8 cellular contexts compared by ENCODE assay signal in the genomic region with DNA sequence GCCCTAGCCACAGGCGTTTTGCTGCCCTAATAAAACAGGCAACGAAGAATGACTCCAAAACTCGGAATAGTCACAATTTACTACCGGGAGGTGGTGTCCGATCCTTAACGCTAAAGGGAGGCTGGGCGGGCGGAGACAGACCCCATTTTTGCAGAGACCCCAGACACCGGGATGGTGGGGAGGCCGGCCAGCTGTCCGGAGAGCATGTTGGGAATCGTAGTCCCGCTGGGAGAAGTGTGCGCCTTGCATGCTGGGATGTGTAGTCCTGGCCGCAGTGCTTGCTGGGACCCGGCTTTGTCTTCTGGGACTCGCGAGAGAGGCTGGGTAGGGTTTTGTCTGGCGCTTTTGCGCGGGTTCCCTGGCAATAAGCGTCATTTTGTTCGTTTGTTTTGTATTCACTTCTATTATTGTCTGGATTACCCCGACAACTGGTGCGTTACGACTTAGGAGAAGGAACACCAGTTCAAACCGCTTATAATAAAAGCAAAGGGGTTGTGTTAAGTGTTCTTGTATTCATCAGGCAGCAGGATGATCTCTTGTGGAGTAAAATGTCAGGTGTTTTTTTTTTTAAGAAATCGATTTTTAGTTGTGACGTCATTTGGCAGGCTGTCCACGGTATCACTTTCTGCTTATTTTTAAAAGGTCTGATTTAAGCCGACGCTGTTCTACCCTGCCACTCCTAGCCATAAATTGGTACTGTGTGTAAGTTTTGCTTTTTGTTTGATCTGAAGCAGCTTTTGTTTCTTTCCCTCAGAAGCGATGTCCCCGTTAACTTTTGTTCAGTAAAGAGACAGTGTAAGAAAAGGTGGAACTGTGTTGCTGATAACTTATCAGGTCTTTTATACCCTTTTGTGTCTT. TPM values are rescaled to one million over a fixed set of nuclear protein-coding genes. Genes with fewer than 3 reads are reported as not detected.
DNase-seq lines count a peak whose midpoint lies in the region; ATAC-seq and TF ChIP-seq lines count a peak whose summit lies in the region.

No MANE protein-coding gene starts in this region.

- H3K27ac Mint-ChIP-seq in GM23338: peak overlapping the region; percentile 99
- peak overlapping the region; percentile 97 for H3K27ac Mint-ChIP-seq in activated T-helper 2 cell treated with anti-CD3 and anti-CD28 coated beads, Interferon-gamma antibody, Interleukin-2, Interleukin-4, amounts not matched to agents 10 μg/mL and 5 μg/mL and 100 μg/mL, durations not matched to agents 14 hours and 24 hours and 36 hours
- peak overlapping the region; percentile 96 to 100 (median 99) for H3K27ac Mint-ChIP-seq in naive thymus-derived CD8-positive, alpha-beta T cell

- peaks cover 9% of the 10 kb centered on the region for H3K27me3 Mint-ChIP-seq in GM23338 (ENCODE audit: insufficient read depth, low read depth, poor library complexity)
- H3K27me3 Mint-ChIP-seq in activated T-helper 2 cell treated with anti-CD3 and anti-CD28 coated beads, Interferon-gamma antibody, Interleukin-2, Interleukin-4, amounts not matched to agents 10 μg/mL and 5 μg/mL and 100 μg/mL, durations not matched to agents 14 hours and 24 hours and 36 hours (ENCODE audit: low read depth): no peaks in the 10 kb centered on the region
- no peaks in the 10 kb centered on the region for H3K27me3 Mint-ChIP-seq in naive thymus-derived CD8-positive, alpha-beta T cell

- H3K4me3 ChIP-seq in GM23338: peak overlapping the region; percentile 75

- peaks cover 12% of the 10 kb centered on the region for H3K4me1 ChIP-seq in GM23338 (ENCODE audit: insufficient read depth)

- no peaks in the 10 kb centered on the region for H3F3A ChIP-seq in GM23338 (replicated peaks; ENCODE audit: low read depth)

- no peaks in the 10 kb centered on the region for H3K27me3 ChIP-seq in GM23338 (ENCODE audit: insufficient read depth)

- no peak for TF ChIP-seq CTCF in GM23338 (conservative IDR thresholded peaks at IDR 0.05; ENCODE audit: low read depth in 2 of 2)

- H4K20me1 ChIP-seq in GM23338 (replicated peaks; ENCODE audit: insufficient read depth): peaks cover 12% of the 10 kb centered on the region

- DNase-seq in EH (ENCODE audit: low read depth): peak; percentile 98
- DNase-seq in GM23338 (ENCODE audit: low spot score): peak; percentile 98
- peak; percentile 89 to 90 for DNase-seq in Kasumi-1 (lab: John Stamatoyannopoulos, UW)
- peak; percentile 98 for DNase-seq in RKO (ENCODE audit: low spot score)
- DNase-seq in activated T-helper 2 cell treated with anti-CD3 and anti-CD28 coated beads, Interferon-gamma antibody, Interleukin-2, Interleukin-4, amounts not matched to agents 10 μg/mL and 5 μg/mL and 100 μg/mL, durations not matched to agents 14 hours and 24 hours and 36 hours (ENCODE audit: low spot score): peak; percentile 96
- DNase-seq in fibroblast of peridontal ligament (ENCODE audit: extremely low read depth): peak; percentile 98
- DNase-seq in naive thymus-derived CD8-positive, alpha-beta T cell: peak; percentile 84 to 100 (median 98)
- DNase-seq in stimulated activated naive CD4-positive, alpha-beta T cell (lab: John Stamatoyannopoulos, UW): peak; percentile 96 to 100 (median 100)

- H2AFZ ChIP-seq in GM23338: peak overlapping the region; percentile 94

- no peaks in the 10 kb centered on the region for H3K9me2 ChIP-seq in GM23338 (ENCODE audit: insufficient read depth)

- peaks cover 12% of the 10 kb centered on the region; the same call in 2 of the 3 replicates for H3K36me3 Mint-ChIP-seq in GM23338 (ENCODE audit: low read depth)
- H3K36me3 Mint-ChIP-seq in activated T-helper 2 cell treated with anti-CD3 and anti-CD28 coated beads, Interferon-gamma antibody, Interleukin-2, Interleukin-4, amounts not matched to agents 10 μg/mL and 5 μg/mL and 100 μg/mL, durations not matched to agents 14 hours and 24 hours and 36 hours (ENCODE audit: low read depth): peaks cover 39% of the 10 kb centered on the region
- H3K36me3 Mint-ChIP-seq in naive thymus-derived CD8-positive, alpha-beta T cell: peaks cover 0 to 17% (median 6%) of the 10 kb centered on the region in 3 donors

- POLR2A ChIA-PET in naive thymus-derived CD8-positive, alpha-beta T cell (lab: Charles Lee): interaction anchor here (0.7 to 2.7 kb wide), 3 partner anchors 38 to 697 kb away, joined by 3 to 13 read pairs (median 4); a partner anchor contains a TSS

- peaks cover 8% of the 10 kb centered on the region; the same call in 1 of the 2 replicates for H3K36me3 ChIP-seq in GM23338 (ENCODE audit: insufficient read depth)

- H3K4me3 Mint-ChIP-seq in GM23338: peak overlapping the region; percentile 97
- peak overlapping the region; percentile 95 for H3K4me3 Mint-ChIP-seq in activated T-helper 2 cell treated with anti-CD3 and anti-CD28 coated beads, Interferon-gamma antibody, Interleukin-2, Interleukin-4, amounts not matched to agents 10 μg/mL and 5 μg/mL and 100 μg/mL, durations not matched to agents 14 hours and 24 hours and 36 hours (ENCODE audit: low read depth)
- H3K4me3 Mint-ChIP-seq in naive thymus-derived CD8-positive, alpha-beta T cell: peak overlapping the region; percentile 94 to 100 (median 97)

- no peaks in the 10 kb centered on the region for H3K9me3 Mint-ChIP-seq in GM23338
- no peaks in the 10 kb centered on the region for H3K9me3 Mint-ChIP-seq in activated T-helper 2 cell treated with anti-CD3 and anti-CD28 coated beads, Interferon-gamma antibody, Interleukin-2, Interleukin-4, amounts not matched to agents 10 μg/mL and 5 μg/mL and 100 μg/mL, durations not matched to agents 14 hours and 24 hours and 36 hours
- H3K9me3 Mint-ChIP-seq in naive thymus-derived CD8-positive, alpha-beta T cell: no peaks in the 10 kb centered on the region

- H3K27ac ChIP-seq in GM23338 (ENCODE audit: low read depth): peak overlapping the region; percentile 62; the same call in 1 of the 2 replicates

- peak; percentile 88 for ATAC-seq in GM23338
- peak; percentile 83 to 84 for ATAC-seq in naive thymus-derived CD8-positive, alpha-beta T cell

- intact Hi-C loops in activated T-helper 2 cell treated with anti-CD3 and anti-CD28 coated beads, Interferon-gamma antibody, Interleukin-2, Interleukin-4, amounts not matched to agents 10 μg/mL and 5 μg/mL and 100 μg/mL, durations not matched to agents 14 hours and 24 hours and 36 hours (cut with micrococcal nuclease): loop anchor here (1.0 to 10.0 kb wide), 5 partner anchors 38 to 1308 kb away; a partner anchor contains a TSS

- H3K4me2 ChIP-seq in GM23338: peak overlapping the region; percentile 90

- peaks cover 39% of the 10 kb centered on the region for H3K79me2 ChIP-seq in GM23338 (replicated peaks; ENCODE audit: insufficient read depth)

- peaks cover 21% of the 10 kb centered on the region for H3K4me1 Mint-ChIP-seq in GM23338
- peaks cover 38% of the 10 kb centered on the region for H3K4me1 Mint-ChIP-seq in activated T-helper 2 cell treated with anti-CD3 and anti-CD28 coated beads, Interferon-gamma antibody, Interleukin-2, Interleukin-4, amounts not matched to agents 10 μg/mL and 5 μg/mL and 100 μg/mL, durations not matched to agents 14 hours and 24 hours and 36 hours (ENCODE audit: low read depth)
- peaks cover 20 to 51% (median 41%) of the 10 kb centered on the region in 4 donors for H3K4me1 Mint-ChIP-seq in naive thymus-derived CD8-positive, alpha-beta T cell

TF ChIP-seq in GM23338, 12 proteins besides CTCF, POLR2A, EP300 and RAD21 (continues in another document):
- TF ChIP-seq STAT1 (IDR thresholded peaks at IDR 0.05; ENCODE audit: unreplicated experiment) (no peak), CREB1 (CRISPR knock-in tag; IDR thresholded peaks at IDR 0.05; ENCODE audit: low read depth) (peak; percentile 89), ZNF331 (CRISPR knock-in tag; IDR thresholded peaks at IDR 0.05; ENCODE audit: low read depth) (no peak), ZNF114 (CRISPR knock-in tag; IDR thresholded peaks at IDR 0.05) (no peak), EZH2 (IDR thresholded peaks at IDR 0.05; ENCODE audit: low read depth, unreplicated experiment) (no peak), POLR2AphosphoS5 (IDR thresholded peaks at IDR 0.05; ENCODE audit: low read depth) (peak; percentile 59; the same call in 1 of the 2 replicates), NANOG (IDR thresholded peaks at IDR 0.05; ENCODE audit: borderline replicate concordance) (no peak), JUNB (IDR thresholded peaks at IDR 0.05; ENCODE audit: unreplicated experiment) (no peak)

RNA-seq across cellular contexts. Expression of a gene that starts 0.7 kb away (rescaled TPM):
- 98.0 and 112 TPM in 2 replicates for total RNA-seq in GM23338 (2014; rRNA removed; shearing (Covaris generic))
- 142 and 147 TPM in 2 replicates for polyA plus RNA-seq in GM23338 (2016; fragmentation: Nextera tagmentation; extraction: Ambion mirVana)
- 269 and 274 TPM in 2 replicates for total RNA-seq in activated T-helper 2 cell treated with anti-CD3 and anti-CD28 coated beads, Interferon-gamma antibody, Interleukin-2, Interleukin-4, amounts not matched to agents 10 μg/mL and 5 μg/mL and 100 μg/mL, durations not matched to agents 14 hours and 24 hours and 36 hours
- total RNA-seq in naive thymus-derived CD8-positive, alpha-beta T cell: 100 to 1,000 TPM in 1 of 2 experiments, 10 to 100 TPM in 1; 98.4 to 105 TPM
- 10 to 100 TPM; 36.2 to 66.8 (median 52.5) TPM for polyA plus RNA-seq in naive thymus-derived CD8-positive, alpha-beta T cell

RNA-seq across cellular contexts. Expression of a gene that starts 37.4 kb away (rescaled TPM):
- total RNA-seq in GM23338 (2014; rRNA removed; shearing (Covaris generic)): 4.3 and 4.4 TPM in 2 replicates
- polyA plus RNA-seq in GM23338 (2016; fragmentation: Nextera tagmentation; extraction: Ambion mirVana): 2.0 and 2.2 TPM in 2 replicates
- total RNA-seq in activated T-helper 2 cell treated with anti-CD3 and anti-CD28 coated beads, Interferon-gamma antibody, Interleukin-2, Interleukin-4, amounts not matched to agents 10 μg/mL and 5 μg/mL and 100 μg/mL, durations not matched to agents 14 hours and 24 hours and 36 hours: 4.3 and 4.7 TPM in 2 replicates
- total RNA-seq in naive thymus-derived CD8-positive, alpha-beta T cell: 1 to 10 TPM; 6.5 to 6.9 TPM
- polyA plus RNA-seq in naive thymus-derived CD8-positive, alpha-beta T cell: 1 to 10 TPM; 6.3 to 7.4 (median 7.2) TPM

Comparison
In these comparisons a context has a peak if more than half of its experiments do, and no peak if none do; other contexts are left out.
1. Peak in every context shown above with its lines: DNase-seq, ATAC-seq, H3K4me3 ChIP-seq and H3K27ac ChIP-seq.